8 cellular contexts compared by ENCODE assay signal in genomic region chr5:149381986-149382338, GRCh38. TPM values are rescaled to one million over a fixed set of nuclear protein-coding genes. Genes with fewer than 3 reads are reported as not detected.
DNase-seq lines count a peak whose midpoint lies in the region; ATAC-seq lines count a peak whose summit lies in the region.

No MANE protein-coding gene starts in this region.

- peaks cover 0 to 2% of the 10 kb centered on the region in 2 donors for H3K27me3 Mint-ChIP-seq in T-cell

- peaks cover 4% of the 10 kb centered on the region for H3K36me3 Mint-ChIP-seq in T-cell

- H3K9me3 ChIP-seq in adipocyte (ENCODE audit: control insufficient read depth, low read length) = no peaks in the 10 kb centered on the region

- H3K27ac Mint-ChIP-seq in T-cell = no peak overlapping the region

- intact Hi-C loops in left ventricle myocardium superior (cut with micrococcal nuclease) = loop anchor here (2.0 to 10.0 kb wide), 2 partner anchors 51 to 183 kb away; no protein-coding TSS in a partner anchor

- no peaks in the 10 kb centered on the region for H3K9me3 Mint-ChIP-seq in T-cell

- H3K4me3 Mint-ChIP-seq in T-cell = no peak overlapping the region

- CTCF ChIA-PET in T-cell (lab: Charles Lee) = interaction anchor here (0.5 to 2.5 kb wide), 16 partner anchors 10 to 1102 kb away, joined by 3 to 18 read pairs (median 3); partner anchors contain the start of gene PCYOX1L (in 1 of the 2)

- peak overlapping the region; percentile 60 for H3K9ac ChIP-seq in adipocyte (ENCODE audit: low read length)

- H3K4me1 ChIP-seq in adipocyte (ENCODE audit: control insufficient read depth, insufficient read depth, low read length) = peaks cover 39% of the 10 kb centered on the region

- DNase-seq in COLO829 (ENCODE audit: low spot score) = peak; percentile 48
- DNase-seq in KG1 (lab: John Stamatoyannopoulos, UW) = peak; percentile 3
- peak; percentile 10 to 74 (median 60) for DNase-seq in T-cell
- peak; percentile 89 for DNase-seq in adipocyte (ENCODE audit: low read depth)
- peak; percentile 88 for DNase-seq in left ventricle myocardium superior
- DNase-seq in renal cortical epithelial cell (ENCODE audit: low read depth) = peak; percentile 37

- POLR2A ChIA-PET in T-cell (lab: Charles Lee) = interaction anchor here in 1 of 2 donors (0.6 kb wide), 1 partner anchor 242 kb away, joined by 4 read pairs; no protein-coding TSS in a partner anchor

- peaks cover 0 to 9% (median 2%) of the 10 kb centered on the region in 3 donors for H3K4me1 Mint-ChIP-seq in T-cell

- H3K36me3 ChIP-seq in adipocyte (ENCODE audit: control insufficient read depth, insufficient read depth, low read length, severe bottlenecking) = no peaks in the 10 kb centered on the region

- ATAC-seq in GM19467 (IDR thresholded peaks at IDR 0.05; ENCODE audit: unreplicated experiment) (peak; percentile 71), T-cell (replicated peaks in 1 of 4) (peak; percentile 64 to 85 (median 72)), left ventricle myocardium superior (peak; percentile 78), HG03095 (IDR thresholded peaks at IDR 0.05; ENCODE audit: unreplicated experiment) (no peak)

- no peak overlapping the region for H3K4me3 ChIP-seq in adipocyte (ENCODE audit: low read length)

- H3K27me3 ChIP-seq in adipocyte (replicated peaks; ENCODE audit: control insufficient read depth, insufficient read depth, low read length) = peaks cover 9% of the 10 kb centered on the region

RNA-seq across cellular contexts. Expression of gene IL17B, which starts 2.9 kb away (rescaled TPM):
- total RNA-seq in T-cell (not detected), left ventricle myocardium superior (not detected), renal cortical epithelial cell (not detected in 2 replicates)

RNA-seq across cellular contexts. Expression of gene PCYOX1L, which starts 24.1 kb away (rescaled TPM):
- total RNA-seq in T-cell (10 to 100 TPM; 26.9 to 40.2 (median 35.0) TPM), left ventricle myocardium superior (2.6 TPM), renal cortical epithelial cell (4.9 and 5.0 TPM in 2 replicates)

RNA-seq across cellular contexts. Expression of gene GRPEL2, which starts 36.7 kb away (rescaled TPM):
- total RNA-seq in T-cell = 10 to 100 TPM; 14.2 to 38.7 (median 31.5) TPM
- total RNA-seq in left ventricle myocardium superior = 8.9 TPM
- 16.0 and 27.6 TPM in 2 replicates for total RNA-seq in renal cortical epithelial cell

Comparison
In these comparisons a context has a peak if more than half of its experiments do, and no peak if none do; other contexts are left out.
1. DNase-seq: peak in every context shown above with its lines; median percentile 89 in adipocyte; 88 in left ventricle myocardium superior; 60 in T-cell; 48 in COLO829; 37 in renal cortical epithelial cell; 3 in KG1.